In the genomic region with DNA sequence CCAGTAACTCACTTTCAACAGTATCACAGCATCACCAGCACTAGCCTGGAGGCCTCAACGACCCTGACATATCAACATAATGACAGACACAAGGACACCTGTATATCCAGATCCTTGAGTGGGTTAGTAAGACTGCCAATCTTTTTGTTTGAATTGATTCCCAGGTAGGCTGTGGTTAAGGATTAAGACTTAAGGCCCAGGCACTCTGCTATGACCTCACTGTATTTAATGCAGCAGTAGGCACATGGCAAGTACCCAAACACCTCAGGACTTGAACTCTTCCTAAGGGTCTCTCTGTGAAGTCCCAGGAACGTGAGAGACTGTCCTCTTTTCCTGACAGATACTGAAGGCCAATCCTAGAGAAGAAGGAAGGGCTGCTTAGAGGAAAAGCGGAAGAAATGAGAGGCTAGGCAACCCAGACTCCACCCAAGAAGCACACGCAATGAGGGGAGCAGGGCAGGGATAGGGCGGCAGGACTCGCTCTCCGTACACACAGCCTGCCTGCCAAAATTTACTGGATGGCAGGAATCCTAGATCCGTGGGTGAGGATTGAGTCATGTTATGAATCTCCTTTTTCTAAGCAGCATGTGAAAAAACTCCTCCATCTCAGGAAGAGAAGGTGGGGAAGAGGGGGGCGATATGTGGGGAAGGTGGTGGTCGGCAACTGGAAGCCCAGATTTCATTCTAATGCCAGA, we compare ENCODE assay signal across 11 cellular contexts.
A peak's percentile ranks its signal among the peaks of the same experiment; 100 is the strongest.
DNase-seq lines count a peak whose midpoint lies in the region; ATAC-seq, FAIRE-seq and TF ChIP-seq lines count a peak whose summit lies in the region.
"Had no signal": no experiment of that assay in that cellular context is flagged by ENCODE, and none has a peak within 500 bp of the region (broad histone marks: within the 10 kb centered on the region; RNA-seq: fewer than 3 reads in every experiment).

No MANE protein-coding gene starts in this region.

- no peaks in the 10 kb centered on the region for H4K20me1 ChIP-seq in HepG2 (ENCODE audit: insufficient read depth, low read length)

- H3K9me3 Mint-ChIP-seq in nephron: no peaks in the 10 kb centered on the region
- H3K9me3 Mint-ChIP-seq in CD8-positive, alpha-beta memory T cell: no peaks in the 10 kb centered on the region
- H3K9me3 Mint-ChIP-seq: activated naive CD8-positive, alpha-beta T cell treated with anti-CD3 and anti-CD28 coated beads, Interleukin-2, amount 10 ng/mL, durations not matched to agents 7 days and 5 days; CD4-positive, CD25-positive, alpha-beta regulatory T cell had no signal

- BruUV-seq in HepG2 (replicated peaks; lab: Mats Ljungman, UMichigan): no TSS peak

- TF ChIP-seq POLR2A in right lobe of liver (IDR thresholded peaks at IDR 0.05) (no peak), HepG2 (IDR thresholded peaks at IDR 0.05; ENCODE audit: insufficient read depth in 1 of 2, low read depth in 2 of 2, low read length in 2 of 2) (no peak)

- H3K4me3 Mint-ChIP-seq in nephron: peak overlapping the region; percentile 34 to 61 (median 48)
- no peak overlapping the region for H3K4me3 Mint-ChIP-seq in CD8-positive, alpha-beta memory T cell
- H3K4me3 Mint-ChIP-seq: activated naive CD8-positive, alpha-beta T cell treated with anti-CD3 and anti-CD28 coated beads, Interleukin-2, amount 10 ng/mL, durations not matched to agents 7 days and 5 days; CD4-positive, CD25-positive, alpha-beta regulatory T cell had no signal

- CTCF ChIA-PET in HepG2 (lab: Yijun Ruan, JAX; ENCODE audit: low intra/inter-chr PET ratio, low total read pairs) (no interaction called here), GM10248 (lab: Yijun Ruan, JAX) (no interaction called here)
- CTCF ChIA-PET in CD8-positive, alpha-beta memory T cell (lab: Charles Lee): interaction anchor here (0.7 kb wide), 1 partner anchor 10 kb away, joined by 3 read pairs; no protein-coding TSS in a partner anchor

- H3K27ac ChIP-seq in right lobe of liver (no peak overlapping the region), HepG2 (ENCODE audit: extremely low read length, insufficient read depth, low read length) (no peak overlapping the region)
- no peak overlapping the region for H3K27ac ChIP-seq in CD8-positive, alpha-beta memory T cell (ENCODE audit: low read depth, low read length)

- H3K27me3 ChIP-seq in right lobe of liver (no peaks in the 10 kb centered on the region), HepG2 (ENCODE audit: control insufficient read depth in 1 of 2, insufficient read depth in 2 of 2, low read length in 2 of 2) (no peaks in the 10 kb centered on the region)
- no peaks in the 10 kb centered on the region for H3K27me3 ChIP-seq in CD8-positive, alpha-beta memory T cell (ENCODE audit: insufficient read depth, low read length, poor library complexity, severe bottlenecking)

- H3K36me3 ChIP-seq in right lobe of liver (no peaks in the 10 kb centered on the region), HepG2 (replicated peaks in 1 of 2; ENCODE audit: control insufficient read depth in 1 of 2, insufficient read depth in 2 of 2, low read length in 2 of 2) (no peaks in the 10 kb centered on the region; a peak in 2 of 5 replicates)
- no peaks in the 10 kb centered on the region for H3K36me3 ChIP-seq in CD8-positive, alpha-beta memory T cell (ENCODE audit: insufficient read depth, low read length)

- TF ChIP-seq CTCF in right lobe of liver (IDR thresholded peaks at IDR 0.05): no peak
- TF ChIP-seq CTCF in HepG2 (CRISPR knock-in tag; IDR thresholded peaks at IDR 0.05): no peak
- no peak for TF ChIP-seq CTCF in nephron (IDR thresholded peaks at IDR 0.05; ENCODE audit: unreplicated experiment in 3 of 3)
- TF ChIP-seq CTCF in GM10248 (IDR thresholded peaks at IDR 0.05; ENCODE audit: control extremely low read depth, extremely low read depth, low read depth, missing control alignments): no peak

- in situ Hi-C loops in HepG2 (cut with HindIII; ENCODE audit: extremely low pct_ligation_motif_present, low pct_unique_long_range_greater_than_20kb): no loop called here

- no peak overlapping the region for H3K9ac ChIP-seq in HepG2 (ENCODE audit: insufficient read depth, low read depth, low read length)

- no peaks in the 10 kb centered on the region for H3K4me1 ChIP-seq in right lobe of liver
- no peaks in the 10 kb centered on the region for H3K4me1 ChIP-seq in HepG2 (ENCODE audit: insufficient read depth, low read length)
- H3K4me1 ChIP-seq in CD8-positive, alpha-beta memory T cell (ENCODE audit: insufficient read depth, low read length): no peaks in the 10 kb centered on the region

- H3K4me3 ChIP-seq in right lobe of liver (no peak overlapping the region), HepG2 (replicated peaks in 1 of 3; ENCODE audit: insufficient read depth in 1 of 3, low read depth in 2 of 3, low read length in 3 of 3) (no peak overlapping the region)
- no peak overlapping the region for H3K4me3 ChIP-seq in CD8-positive, alpha-beta memory T cell (ENCODE audit: low read length)

- no peak for TF ChIP-seq RAD21 in HepG2 (CRISPR knock-in tag; IDR thresholded peaks at IDR 0.05)

- TF ChIP-seq EP300 in HepG2 (IDR thresholded peaks at IDR 0.05; ENCODE audit: low read depth in 2 of 2, low read length in 2 of 2) (no peak), HepG2 (CRISPR knock-in tag; IDR thresholded peaks at IDR 0.05; ENCODE audit: borderline replicate concordance) (no peak)

- no peak overlapping the region for H3K4me2 ChIP-seq in HepG2 (ENCODE audit: low read depth, low read length)

- H2AFZ ChIP-seq in HepG2 (ENCODE audit: low read length): no peak overlapping the region

- H3K27ac Mint-ChIP-seq in nephron: peak overlapping the region; percentile 95 to 98 (median 98)
- H3K27ac Mint-ChIP-seq in CD8-positive, alpha-beta memory T cell: no peak overlapping the region
- H3K27ac Mint-ChIP-seq: activated naive CD8-positive, alpha-beta T cell treated with anti-CD3 and anti-CD28 coated beads, Interleukin-2, amount 10 ng/mL, durations not matched to agents 7 days and 5 days; CD4-positive, CD25-positive, alpha-beta regulatory T cell had no signal

- H3K36me3 Mint-ChIP-seq in nephron (ENCODE audit: low read depth): peaks cover 4% of the 10 kb centered on the region
- H3K36me3 Mint-ChIP-seq in CD8-positive, alpha-beta memory T cell: peaks cover 0 to 14% (median 6%) of the 10 kb centered on the region in 3 donors
- H3K36me3 Mint-ChIP-seq: activated naive CD8-positive, alpha-beta T cell treated with anti-CD3 and anti-CD28 coated beads, Interleukin-2, amount 10 ng/mL, durations not matched to agents 7 days and 5 days had no signal

- ATAC-seq in right lobe of liver: peak; percentile 27 to 64 (median 38)
- ATAC-seq in HepG2: no peak
- ATAC-seq in esophagus mucosa: peak; percentile 93

- WGBS in right lobe of liver (ENCODE audit: insufficient coverage, low coverage, low lambda C conversion rate, missing lambda C conversion rate): 83% methylated on average over 5 of the region's 10 CpGs
- 94% methylated on average over 10 of the region's 10 CpGs for WGBS in HepG2 (ENCODE audit: low lambda C conversion rate)

- peaks cover 89% of the 10 kb centered on the region for H3K4me1 Mint-ChIP-seq in nephron
- no peaks in the 10 kb centered on the region for H3K4me1 Mint-ChIP-seq in CD8-positive, alpha-beta memory T cell
- H3K4me1 Mint-ChIP-seq: activated naive CD8-positive, alpha-beta T cell treated with anti-CD3 and anti-CD28 coated beads, Interleukin-2, amount 10 ng/mL, durations not matched to agents 7 days and 5 days had no signal

- DNase-seq in right lobe of liver (no peak), HepG2 (ENCODE audit: low spot score) (no peak), GM10248 (ENCODE audit: extremely low spot score) (no peak), NCI-H2227 (lab: John Stamatoyannopoulos, UW; ENCODE audit: unreplicated experiment) (no peak)
- no peak for DNase-seq in CD8-positive, alpha-beta memory T cell
- DNase-seq in stimulated activated CD8-positive, alpha-beta memory T cell treated with anti-CD3 and anti-CD28 coated beads, Interleukin-4, amount 100 ng/mL, for 48 hours: no peak
- DNase-seq: activated naive CD8-positive, alpha-beta T cell treated with anti-CD3 and anti-CD28 coated beads, Interleukin-2, amount 10 ng/mL, durations not matched to agents 7 days and 5 days; CD4-positive, CD25-positive, alpha-beta regulatory T cell; stimulated activated CD4-positive, alpha-beta T cell treated with anti-CD3 and anti-CD28 coated beads, Interleukin-2, amount 100 ng/mL, for 24 hours had no signal

- POLR2A ChIA-PET in HepG2 (lab: Yijun Ruan, JAX): no interaction called here
- POLR2A ChIA-PET in CD8-positive, alpha-beta memory T cell (lab: Charles Lee): no interaction called here
- POLR2A ChIA-PET in GM10248 (lab: Yijun Ruan, JAX): no interaction called here

- no peaks in the 10 kb centered on the region for H3K27me3 Mint-ChIP-seq in nephron (ENCODE audit: low read depth)
- no peaks in the 10 kb centered on the region for H3K27me3 Mint-ChIP-seq in CD8-positive, alpha-beta memory T cell
- H3K27me3 Mint-ChIP-seq: activated naive CD8-positive, alpha-beta T cell treated with anti-CD3 and anti-CD28 coated beads, Interleukin-2, amount 10 ng/mL, durations not matched to agents 7 days and 5 days; CD4-positive, CD25-positive, alpha-beta regulatory T cell had no signal

- H3K9me3 ChIP-seq in right lobe of liver: no peaks in the 10 kb centered on the region
- H3K9me3 ChIP-seq in HepG2 (ENCODE audit: low read length): no peaks in the 10 kb centered on the region
- H3K9me3 ChIP-seq in CD8-positive, alpha-beta memory T cell (ENCODE audit: low read length): no peaks in the 10 kb centered on the region

- no peak for FAIRE-seq in HepG2 (lab: Jason Lieb, UNC)

- intact Hi-C loops in right lobe of liver (cut with DNase I) (no loop called here), HepG2 (cut with micrococcal nuclease; ENCODE audit: unreplicated experiment) (no loop called here)

- H3K79me2 ChIP-seq in HepG2 (ENCODE audit: insufficient read depth, low read length): no peaks in the 10 kb centered on the region

TF ChIP-seq in HepG2, 621 proteins besides CTCF, POLR2A, EP300 and RAD21 (continues in another document):
- no peak for TF ChIP-seq EEA1 (CRISPR knock-in tag; IDR thresholded peaks at IDR 0.05; ENCODE audit: borderline replicate concordance)

Comparison
In these comparisons a context has a peak if more than half of its experiments do, and no peak if none do; other contexts are left out.
1. H3K27ac Mint-ChIP-seq: peak in nephron (3 of 3); none in CD8-positive, alpha-beta memory T cell (0 of 8).
2. H3K4me3 Mint-ChIP-seq: peak in nephron (3 of 3); none in CD8-positive, alpha-beta memory T cell (0 of 7).